Comparison of ENCODE assay signal across 36 cellular contexts in genomic region chr7:43417455-43417854, GRCh38.
DNase-seq lines count a peak whose midpoint lies in the region; ATAC-seq, FAIRE-seq and TF ChIP-seq lines count a peak whose summit lies in the region.
"Had no signal": no experiment of that assay in that cellular context is flagged by ENCODE, and none has a peak within 500 bp of the region (broad histone marks: within the 10 kb centered on the region; RNA-seq: fewer than 3 reads in every experiment).

No MANE protein-coding gene starts in this region.

- FAIRE-seq in H1 (lab: Jason Lieb, UNC) = no peak
- FAIRE-seq: A204.1, A549, D721Med had no signal

- TF ChIP-seq CTCF in WTC11 (IDR thresholded peaks at IDR 0.05) = no peak
- TF ChIP-seq CTCF in H1 (IDR thresholded peaks at IDR 0.05; ENCODE audit: control extremely low read depth in 1 of 3, insufficient read depth in 1 of 3, low read depth in 1 of 3, low read length in 3 of 3) = no peak
- no peak for TF ChIP-seq CTCF in neural progenitor cell (IDR thresholded peaks at IDR 0.05)

- H3K9me3 Mint-ChIP-seq in activated CD4-positive, alpha-beta T cell treated with anti-CD3 and anti-CD28 coated beads, Interleukin-2, amount 10 ng/mL, durations not matched to agents 24 days and 14 days = no peaks in the 10 kb centered on the region
- H3K9me3 Mint-ChIP-seq in WTC11 = peaks cover 23% of the 10 kb centered on the region
- H3K9me3 Mint-ChIP-seq in neural progenitor cell = peaks cover 9% of the 10 kb centered on the region
- H3K9me3 Mint-ChIP-seq: CD4-positive, alpha-beta T cell; CD8-positive, alpha-beta T cell had no signal

- no peak overlapping the region for H3K27ac ChIP-seq in H1 (ENCODE audit: low read depth, low read length)
- H3K27ac ChIP-seq in neural progenitor cell = no peak overlapping the region
- H3K27ac ChIP-seq: 22Rv1; A549; BLaER1; BLaER1 treated with 17β-estradiol and CSF1 and Interleukin-3, amounts not matched to agents 10 nM and 100 nM; C4-2B had no signal

- ATAC-seq in WTC11 (no peak), GM21515 (IDR thresholded peaks at IDR 0.05; ENCODE audit: unreplicated experiment) (no peak)
- ATAC-seq: A549; CD8-positive, alpha-beta T cell had no signal

- peak overlapping the region; percentile 72; the same call in 1 of the 2 replicates for H2BK20ac ChIP-seq in H1 (ENCODE audit: low read length)

- TF ChIP-seq EP300 in H1 (IDR thresholded peaks at IDR 0.05; ENCODE audit: borderline replicate concordance in 1 of 2, low read depth in 2 of 2, low read length in 2 of 2) = no peak

- H4K5ac ChIP-seq in H1 (ENCODE audit: insufficient read length, low read depth, low read length) = no peak overlapping the region

- H3K27ac Mint-ChIP-seq in activated CD4-positive, alpha-beta T cell treated with anti-CD3 and anti-CD28 coated beads, Interleukin-2, amount 10 ng/mL, durations not matched to agents 24 days and 14 days = no peak overlapping the region
- H3K27ac Mint-ChIP-seq in WTC11 (no peak overlapping the region), neural progenitor cell (peak overlapping the region; percentile 37)
- H3K27ac Mint-ChIP-seq: B cell; CD14-positive monocyte; CD4-positive, alpha-beta memory T cell; CD4-positive, alpha-beta T cell; CD4-positive, CD25-positive, alpha-beta regulatory T cell; CD8-positive, alpha-beta memory T cell; CD8-positive, alpha-beta T cell had no signal

- no peak overlapping the region for H2BK120ac ChIP-seq in H1 (replicated peaks; ENCODE audit: low read depth, low read length)

- H3K79me1 ChIP-seq in H1 (ENCODE audit: low read depth, low read length) = no peaks in the 10 kb centered on the region

- peaks cover 10% of the 10 kb centered on the region for H3K27me3 Mint-ChIP-seq in activated CD4-positive, alpha-beta T cell treated with anti-CD3 and anti-CD28 coated beads, Interleukin-2, amount 10 ng/mL, durations not matched to agents 24 days and 14 days
- H3K27me3 Mint-ChIP-seq in WTC11 (ENCODE audit: low read depth) = no peaks in the 10 kb centered on the region
- H3K27me3 Mint-ChIP-seq in neural progenitor cell (ENCODE audit: insufficient read depth, low read depth) = no peaks in the 10 kb centered on the region

- no peak for TF ChIP-seq RAD21 in H1 (IDR thresholded peaks at IDR 0.05 in 1 of 2, conservative IDR thresholded peaks at IDR 0.05 in 1 of 2; ENCODE audit: low read depth in 2 of 2, low read length in 2 of 2)

- H3K79me2 ChIP-seq in H1 (ENCODE audit: control insufficient read depth in 1 of 2, insufficient read depth in 2 of 2, low read length in 2 of 2) (no peaks in the 10 kb centered on the region), neural progenitor cell (ENCODE audit: low read depth) (no peaks in the 10 kb centered on the region)

- CTCF ChIA-PET in WTC11 (lab: Charles Lee) = interaction anchor here (1.0 to 1.1 kb wide), 2 partner anchors 22 to 165 kb away, joined by 3 to 4 read pairs; partner anchors contain the start of gene STK17A
- CTCF ChIA-PET in H1 (lab: Charles Lee; ENCODE audit: partially characterized antibody) = interaction anchor here (0.7 to 1.8 kb wide), 2 partner anchors 28 to 648 kb away, joined by 3 to 5 read pairs; no protein-coding TSS in a partner anchor

- H4K91ac ChIP-seq in H1 (replicated peaks; ENCODE audit: insufficient read length, low read length) = no peak overlapping the region

- no peak overlapping the region for H2BK15ac ChIP-seq in H1 (ENCODE audit: low read length)

- no peaks in the 10 kb centered on the region for H4K20me1 ChIP-seq in H1 (replicated peaks in 1 of 2; ENCODE audit: control insufficient read depth in 1 of 2, insufficient read depth in 2 of 2, low read length in 2 of 2)
- H4K20me1 ChIP-seq in neural progenitor cell (ENCODE audit: low read depth) = no peaks in the 10 kb centered on the region
- H4K20me1 ChIP-seq: BLaER1; BLaER1 treated with 17β-estradiol and CSF1 and Interleukin-3, amounts not matched to agents 10 nM and 100 nM had no signal

- H3K4me1 ChIP-seq in H1 (replicated peaks in 1 of 4; ENCODE audit: control insufficient read depth in 3 of 4, insufficient read depth in 4 of 4, low read length in 3 of 4) = no peaks in the 10 kb centered on the region
- no peaks in the 10 kb centered on the region for H3K4me1 ChIP-seq in neural progenitor cell
- H3K4me1 ChIP-seq: A549; BE2C; BLaER1; BLaER1 treated with 17β-estradiol and CSF1 and Interleukin-3, amounts not matched to agents 10 nM and 100 nM had no signal

- no peak overlapping the region for H2BK12ac ChIP-seq in H1 (ENCODE audit: low read depth, low read length)

- no peak overlapping the region for H3K4me3 Mint-ChIP-seq in activated CD4-positive, alpha-beta T cell treated with anti-CD3 and anti-CD28 coated beads, Interleukin-2, amount 10 ng/mL, durations not matched to agents 24 days and 14 days
- no peak overlapping the region for H3K4me3 Mint-ChIP-seq in WTC11
- H3K4me3 Mint-ChIP-seq in neural progenitor cell = no peak overlapping the region
- H3K4me3 Mint-ChIP-seq: B cell; CD14-positive monocyte; CD4-positive, alpha-beta memory T cell; CD4-positive, alpha-beta T cell; CD4-positive, CD25-positive, alpha-beta regulatory T cell; CD8-positive, alpha-beta memory T cell; CD8-positive, alpha-beta T cell had no signal

- H3K36me3 ChIP-seq in H1 (ENCODE audit: control insufficient read depth in 2 of 4, insufficient read depth in 4 of 4, low read length in 3 of 4) = no peaks in the 10 kb centered on the region
- H3K36me3 ChIP-seq in neural progenitor cell = no peaks in the 10 kb centered on the region
- H3K36me3 ChIP-seq: BE2C had no signal

- POLR2A ChIA-PET in WTC11 (lab: Charles Lee) (no interaction called here), H1 (lab: Charles Lee; ENCODE audit: partially characterized antibody) (interaction anchor here (1.1 kb wide), 1 partner anchor 25 kb away, joined by 3 read pairs; no protein-coding TSS in a partner anchor)

- H3K36me3 Mint-ChIP-seq in activated CD4-positive, alpha-beta T cell treated with anti-CD3 and anti-CD28 coated beads, Interleukin-2, amount 10 ng/mL, durations not matched to agents 24 days and 14 days (ENCODE audit: low read depth) = no peaks in the 10 kb centered on the region
- H3K36me3 Mint-ChIP-seq in WTC11 = peaks cover 22% of the 10 kb centered on the region
- H3K36me3 Mint-ChIP-seq in neural progenitor cell = no peaks in the 10 kb centered on the region
- H3K36me3 Mint-ChIP-seq: CD14-positive monocyte; CD4-positive, alpha-beta memory T cell; CD4-positive, CD25-positive, alpha-beta regulatory T cell; CD8-positive, alpha-beta memory T cell; CD8-positive, alpha-beta T cell had no signal

- no peak overlapping the region for H2AK5ac ChIP-seq in H1 (ENCODE audit: low read depth, low read length)

- H2AFZ ChIP-seq in H1 (ENCODE audit: low read length) (no peak overlapping the region), neural progenitor cell (replicated peaks) (no peak overlapping the region)

- no peak for TF ChIP-seq POLR2A in H1 (IDR thresholded peaks at IDR 0.05; ENCODE audit: control extremely low read depth in 1 of 2, low read depth in 2 of 2, low read length in 2 of 2)

- no peak overlapping the region for H3K14ac ChIP-seq in H1 (ENCODE audit: insufficient read length)

- no peak overlapping the region for H3K4ac ChIP-seq in H1 (replicated peaks; ENCODE audit: insufficient read length, low read depth, low read length)

- H2BK5ac ChIP-seq in H1 (ENCODE audit: low read depth, low read length) = no peak overlapping the region

- H3K27me3 ChIP-seq in H1 (replicated peaks in 1 of 4; ENCODE audit: control insufficient read depth in 3 of 4, extremely low read depth in 1 of 4, insufficient read depth in 3 of 4, low read length in 3 of 4) = no peaks in the 10 kb centered on the region
- H3K27me3 ChIP-seq in neural progenitor cell = no peaks in the 10 kb centered on the region
- H3K27me3 ChIP-seq: BLaER1; BLaER1 treated with 17β-estradiol and CSF1 and Interleukin-3, amounts not matched to agents 10 nM and 100 nM had no signal

- intact Hi-C loops in activated CD4-positive, alpha-beta T cell treated with anti-CD3 and anti-CD28 coated beads, Interleukin-2, amount 10 ng/mL, durations not matched to agents 24 days and 14 days (cut with micrococcal nuclease) = no loop called here

- no peak overlapping the region for H3K4me3 ChIP-seq in H1 (ENCODE audit: extremely low read depth in 1 of 4, insufficient read depth in 2 of 4, low read depth in 3 of 4, low read length in 4 of 4)
- H3K4me3 ChIP-seq in neural progenitor cell = no peak overlapping the region
- H3K4me3 ChIP-seq: A549; BLaER1; BLaER1 treated with 17β-estradiol and CSF1 and Interleukin-3, amounts not matched to agents 10 nM and 100 nM had no signal

- H3K23me2 ChIP-seq in H1 (ENCODE audit: low read depth, low read length) = no peaks in the 10 kb centered on the region

- H3K4me1 Mint-ChIP-seq in activated CD4-positive, alpha-beta T cell treated with anti-CD3 and anti-CD28 coated beads, Interleukin-2, amount 10 ng/mL, durations not matched to agents 24 days and 14 days = no peaks in the 10 kb centered on the region
- H3K4me1 Mint-ChIP-seq in WTC11 (no peaks in the 10 kb centered on the region; the same call in 1 of the 2 replicates), neural progenitor cell (no peaks in the 10 kb centered on the region)
- H3K4me1 Mint-ChIP-seq: B cell; CD14-positive monocyte; CD4-positive, alpha-beta memory T cell; CD4-positive, CD25-positive, alpha-beta regulatory T cell; CD8-positive, alpha-beta memory T cell had no signal

- H3K4me2 ChIP-seq in H1 (ENCODE audit: insufficient read depth in 1 of 2, low read depth in 2 of 2, low read length in 2 of 2) (no peak overlapping the region), neural progenitor cell (no peak overlapping the region)
- H3K4me2 ChIP-seq: A549; BLaER1; BLaER1 treated with 17β-estradiol and CSF1 and Interleukin-3, amounts not matched to agents 10 nM and 100 nM had no signal

- H3K23ac ChIP-seq in H1 (ENCODE audit: insufficient read length) = no peak overlapping the region

- H3K9me3 ChIP-seq in H1 (ENCODE audit: insufficient read depth in 2 of 2, low read depth in 1 of 2, low read length in 1 of 2) = no peaks in the 10 kb centered on the region
- H3K9me3 ChIP-seq in neural progenitor cell (ENCODE audit: low read depth) = no peaks in the 10 kb centered on the region
- H3K9me3 ChIP-seq: A549, BE2C had no signal

- no peaks in the 10 kb centered on the region for H3F3A ChIP-seq in neural progenitor cell (ENCODE audit: low read depth)

- H3K56ac ChIP-seq in H1 (replicated peaks; ENCODE audit: insufficient read length, low read depth, low read length) = no peak overlapping the region

- WGBS in H1 (ENCODE audit: extremely low coverage in 1 of 2, insufficient coverage in 1 of 2, insufficient read length in 1 of 2, insufficient replicate concordance in 2 of 2, low coverage in 1 of 2, low lambda C conversion rate in 2 of 2, missing lambda C conversion rate in 1 of 2), 2 experiments = 100% methylated on average over 3 of the region's 3 CpGs; no CpG with 5 or more reads in 1 of the 2 experiments

- H3K18ac ChIP-seq in H1 (ENCODE audit: extremely low read depth, low read length) = no peak overlapping the region

- H3K9ac ChIP-seq in H1 (replicated peaks in 1 of 4; ENCODE audit: extremely low read depth in 1 of 4, low read depth in 3 of 4, low read length in 3 of 4) (no peak overlapping the region), neural progenitor cell (no peak overlapping the region)
- H3K9ac ChIP-seq: BLaER1; BLaER1 treated with 17β-estradiol and CSF1 and Interleukin-3, amounts not matched to agents 10 nM and 100 nM had no signal

- H4K8ac ChIP-seq in H1 (ENCODE audit: extremely low read depth, insufficient read depth, low read length) = no peak overlapping the region

- peak; percentile 27 for DNase-seq in activated CD4-positive, alpha-beta T cell treated with anti-CD3 and anti-CD28 coated beads, Interleukin-2, amount 10 ng/mL, durations not matched to agents 24 days and 14 days
- no peak for DNase-seq in activated CD4-positive, alpha-beta T cell treated with anti-CD3 and anti-CD28 coated beads for 1 hour
- DNase-seq in WTC11 (ENCODE audit: low spot score) = no peak
- DNase-seq in H1 (ENCODE audit: low read depth in 1 of 2, low spot score in 2 of 2) = no peak
- no peak for DNase-seq in neural progenitor cell (ENCODE audit: low spot score)
- DNase-seq in activated CD8-positive, alpha-beta memory T cell treated with anti-CD3 and anti-CD28 coated beads for 24 hours = no peak
- no peak for DNase-seq in RPMI8226
- DNase-seq: 8988T; ACHN; AML-193; BE2C; C1 segment of cervical spinal cord; Caco-2; Calu3; CD4-positive, alpha-beta memory T cell; CD4-positive, alpha-beta T cell; CD4-positive, CD25-positive, alpha-beta regulatory T cell; CD8-positive, alpha-beta memory T cell; CD8-positive, alpha-beta T cell; COR-L47; DMS 273 treated with DMSO at 0.1 percent for 48 hours; DMS153; DMS79; DMS79 treated with DMSO at 0.1 percent for 48 hours; DND-41; EL had no signal
